ENCODE assay signal across 13 cellular contexts in genomic region chr3:33807190-33807589, GRCh38. TPM values are rescaled to one million over a fixed set of nuclear protein-coding genes. Genes with fewer than 3 reads are reported as not detected.
DNase-seq lines count a peak whose midpoint lies in the region; ATAC-seq and TF ChIP-seq lines count a peak whose summit lies in the region.
"Had no signal": no experiment of that assay in that cellular context is flagged by ENCODE, and none has a peak within 500 bp of the region (broad histone marks: within the 10 kb centered on the region; RNA-seq: fewer than 3 reads in every experiment).

No MANE protein-coding gene starts in this region.

- no peaks in the 10 kb centered on the region for H3K9me3 Mint-ChIP-seq in CD4-positive, CD25-positive, alpha-beta regulatory T cell
- H3K9me3 Mint-ChIP-seq in neural crest cell: peaks cover 7% of the 10 kb centered on the region
- H3K9me3 Mint-ChIP-seq: activated naive CD4-positive, alpha-beta T cell treated with anti-CD3 and anti-CD28 coated beads, Interleukin-2, amount 50 U/mL, for 24 hours; stimulated activated naive CD8-positive, alpha-beta T cell treated with anti-CD3 and anti-CD28 coated beads, Interleukin-15, Interleukin-2, amounts not matched to agents 100 ng/mL and 50 ng/mL, for 24 hours had no signal

- peak overlapping the region in 2 of 4 donors; percentile 32 to 69 for H3K4me3 Mint-ChIP-seq in CD4-positive, CD25-positive, alpha-beta regulatory T cell
- no peak overlapping the region for H3K4me3 Mint-ChIP-seq in neural crest cell
- H3K4me3 Mint-ChIP-seq: activated naive CD4-positive, alpha-beta T cell treated with anti-CD3 and anti-CD28 coated beads, Interleukin-2, amount 50 U/mL, for 24 hours; stimulated activated naive CD8-positive, alpha-beta T cell treated with anti-CD3 and anti-CD28 coated beads, Interleukin-15, Interleukin-2, amounts not matched to agents 100 ng/mL and 50 ng/mL, for 24 hours had no signal

- H3K27me3 Mint-ChIP-seq in CD4-positive, CD25-positive, alpha-beta regulatory T cell: no peaks in the 10 kb centered on the region
- no peaks in the 10 kb centered on the region for H3K27me3 Mint-ChIP-seq in neural crest cell (ENCODE audit: low read depth)
- H3K27me3 Mint-ChIP-seq: activated naive CD4-positive, alpha-beta T cell treated with anti-CD3 and anti-CD28 coated beads, Interleukin-2, amount 50 U/mL, for 24 hours; stimulated activated naive CD8-positive, alpha-beta T cell treated with anti-CD3 and anti-CD28 coated beads, Interleukin-15, Interleukin-2, amounts not matched to agents 100 ng/mL and 50 ng/mL, for 24 hours had no signal

- peaks cover 7% of the 10 kb centered on the region for H3F3A ChIP-seq in PC-3 (ENCODE audit: low read length, unreplicated experiment)

- POLR2A ChIA-PET in PC-3 (lab: Charles Lee; ENCODE audit: unreplicated experiment): interaction anchor here (0.5 kb wide), 1 partner anchor 38 kb away, joined by 5 read pairs; no protein-coding TSS in a partner anchor

- H3K4me3 ChIP-seq in CD4-positive, CD25-positive, alpha-beta regulatory T cell (ENCODE audit: low read depth, low read length): peak overlapping the region; percentile 38
- H3K4me3 ChIP-seq in PC-3 (ENCODE audit: low read length) (no peak overlapping the region), Peyer's patch (no peak overlapping the region)
- H3K4me3 ChIP-seq in effector memory CD4-positive, alpha-beta T cell (ENCODE audit: insufficient read depth, low read depth, low read length, poor library complexity, severe bottlenecking): no peak overlapping the region
- H3K4me3 ChIP-seq: gastrocnemius medialis had no signal

- peak overlapping the region in 2 of 3 donors; percentile 7 to 39 for H3K27ac Mint-ChIP-seq in CD4-positive, CD25-positive, alpha-beta regulatory T cell
- H3K27ac Mint-ChIP-seq in neural crest cell (ENCODE audit: unreplicated experiment): peak overlapping the region; percentile 48
- H3K27ac Mint-ChIP-seq: stimulated activated naive CD8-positive, alpha-beta T cell treated with anti-CD3 and anti-CD28 coated beads, Interleukin-15, Interleukin-2, amounts not matched to agents 100 ng/mL and 50 ng/mL, for 24 hours had no signal

- H3K27ac ChIP-seq in CD4-positive, CD25-positive, alpha-beta regulatory T cell (ENCODE audit: insufficient read depth, low read length, poor library complexity, severe bottlenecking): no peak overlapping the region
- H3K27ac ChIP-seq in PC-3 (ENCODE audit: low read length): no peak overlapping the region
- H3K27ac ChIP-seq in Peyer's patch: peak overlapping the region in 2 of 4 donors; percentile 13 to 23
- H3K27ac ChIP-seq in effector memory CD4-positive, alpha-beta T cell (ENCODE audit: insufficient read depth, low read length, poor library complexity, severe bottlenecking): no peak overlapping the region

- peaks cover 31% of the 10 kb centered on the region for H3K4me1 ChIP-seq in CD4-positive, CD25-positive, alpha-beta regulatory T cell (ENCODE audit: control insufficient read depth, insufficient read depth, low read length, poor library complexity, severe bottlenecking)
- H3K4me1 ChIP-seq in PC-3 (ENCODE audit: insufficient read depth, low read length) (peaks cover 50% of the 10 kb centered on the region), Peyer's patch (peaks cover 0 to 44% (median 0%) of the 10 kb centered on the region in 4 donors)
- peaks cover 17% of the 10 kb centered on the region for H3K4me1 ChIP-seq in effector memory CD4-positive, alpha-beta T cell (ENCODE audit: control insufficient read depth, insufficient read depth, low read length, poor library complexity, severe bottlenecking)

- H3K9me3 ChIP-seq in CD4-positive, CD25-positive, alpha-beta regulatory T cell (ENCODE audit: control insufficient read depth in 2 of 2, low read length in 2 of 2): no peaks in the 10 kb centered on the region
- H3K9me3 ChIP-seq in PC-3 (ENCODE audit: low read length) (no peaks in the 10 kb centered on the region), Peyer's patch (no peaks in the 10 kb centered on the region)
- no peaks in the 10 kb centered on the region for H3K9me3 ChIP-seq in effector memory CD4-positive, alpha-beta T cell (ENCODE audit: control insufficient read depth, low read length)
- H3K9me3 ChIP-seq: gastrocnemius medialis had no signal

- H3K36me3 Mint-ChIP-seq in CD4-positive, CD25-positive, alpha-beta regulatory T cell: peaks cover 22% of the 10 kb centered on the region
- H3K36me3 Mint-ChIP-seq in neural crest cell (ENCODE audit: low read depth): peaks cover 22% of the 10 kb centered on the region

- no peak for TF ChIP-seq POLR2A in Peyer's patch (IDR thresholded peaks at IDR 0.05)

- CTCF ChIA-PET in PC-3 (lab: Charles Lee): no interaction called here

- peaks cover 67 to 92% (median 77%) of the 10 kb centered on the region in 4 donors for H3K4me1 Mint-ChIP-seq in CD4-positive, CD25-positive, alpha-beta regulatory T cell
- peaks cover 9% of the 10 kb centered on the region for H3K4me1 Mint-ChIP-seq in neural crest cell

- no peaks in the 10 kb centered on the region for H3K27me3 ChIP-seq in CD4-positive, CD25-positive, alpha-beta regulatory T cell (ENCODE audit: control insufficient read depth, insufficient read depth, low read length)
- no peaks in the 10 kb centered on the region for H3K27me3 ChIP-seq in PC-3 (ENCODE audit: low read length)
- no peaks in the 10 kb centered on the region for H3K27me3 ChIP-seq in Peyer's patch
- no peaks in the 10 kb centered on the region for H3K27me3 ChIP-seq in effector memory CD4-positive, alpha-beta T cell (replicated peaks; ENCODE audit: control insufficient read depth, insufficient read depth, low read length, poor library complexity, severe bottlenecking)
- H3K27me3 ChIP-seq: gastrocnemius medialis had no signal

- H3K79me2 ChIP-seq in PC-3 (ENCODE audit: low read length): peaks cover 98% of the 10 kb centered on the region

- no peak overlapping the region for H3K9ac ChIP-seq in PC-3 (ENCODE audit: low read length)

- no peak overlapping the region for H3K4me2 ChIP-seq in PC-3 (ENCODE audit: low read length)

- H2AFZ ChIP-seq in PC-3 (ENCODE audit: low read length): no peak overlapping the region

- H3K9me2 ChIP-seq in PC-3 (replicated peaks; ENCODE audit: low read length): no peaks in the 10 kb centered on the region

- H3K36me3 ChIP-seq in CD4-positive, CD25-positive, alpha-beta regulatory T cell (ENCODE audit: control insufficient read depth, insufficient read depth, low read length): peaks cover 13% of the 10 kb centered on the region
- H3K36me3 ChIP-seq in PC-3 (ENCODE audit: low read depth, low read length) (peaks cover 12% of the 10 kb centered on the region), Peyer's patch (peaks cover 0 to 9% (median 0%) of the 10 kb centered on the region in 3 donors)
- H3K36me3 ChIP-seq in effector memory CD4-positive, alpha-beta T cell (ENCODE audit: control insufficient read depth, insufficient read depth, low read length): peaks cover 3% of the 10 kb centered on the region
- H3K36me3 ChIP-seq: gastrocnemius medialis had no signal

- no peak for TF ChIP-seq CTCF in PC-3 (conservative IDR thresholded peaks at IDR 0.05; ENCODE audit: low read depth, low read length)
- no peak for TF ChIP-seq CTCF in neural crest cell (conservative IDR thresholded peaks at IDR 0.05)
- TF ChIP-seq CTCF in Peyer's patch (IDR thresholded peaks at IDR 0.05): no peak

- no TSS peak for BruUV-seq in PC-3 (replicated peaks; lab: Mats Ljungman, UMichigan)

- ATAC-seq in CD4-positive, CD25-positive, alpha-beta regulatory T cell (ENCODE audit: low read depth in 2 of 2): no peak
- ATAC-seq in PC-3: peak; percentile 25
- ATAC-seq: gastrocnemius medialis had no signal

- DNase-seq in CD4-positive, CD25-positive, alpha-beta regulatory T cell: no peak
- DNase-seq in PC-3 (no peak), glomerular endothelial cell (ENCODE audit: extremely low read depth, low read depth, low spot score) (peak; percentile 22), neural crest cell (ENCODE audit: low read depth, low spot score) (no peak), Peyer's patch (no peak), iPS-NIHi7 (ENCODE audit: extremely low spot score) (no peak), KG1 (lab: John Stamatoyannopoulos, UW) (no peak)
- no peak for DNase-seq in effector memory CD4-positive, alpha-beta T cell
- DNase-seq: gastrocnemius medialis, NCI-H2171 treated with DMSO at 0.1 percent for 48 hours, OCI-M1 had no signal

- peaks cover 39% of the 10 kb centered on the region for H4K20me1 ChIP-seq in PC-3 (ENCODE audit: low read length)

- intact Hi-C loops in PC-3 (cut with micrococcal nuclease): no loop called here

RNA-seq across cellular contexts. Expression of gene PDCD6IP, which starts 8.8 kb away (rescaled TPM):
- total RNA-seq in CD4-positive, CD25-positive, alpha-beta regulatory T cell: 178 TPM
- 10 to 100 TPM; 73.0 to 86.1 (median 78.8) TPM for polyA plus RNA-seq in CD4-positive, CD25-positive, alpha-beta regulatory T cell
- total RNA-seq in PC-3 (2014; rRNA removed): 185 and 266 TPM in 2 replicates
- total RNA-seq in glomerular endothelial cell: 156 and 172 TPM in 2 replicates
- 142 and 150 TPM in 2 replicates for total RNA-seq in neural crest cell
- 100 to 1,000 TPM in 3 of 4 donors, 10 to 100 TPM in 1; 49.5 to 151 (median 136) TPM for total RNA-seq in Peyer's patch
